20 cellular contexts compared by ENCODE assay signal in the genomic region with DNA sequence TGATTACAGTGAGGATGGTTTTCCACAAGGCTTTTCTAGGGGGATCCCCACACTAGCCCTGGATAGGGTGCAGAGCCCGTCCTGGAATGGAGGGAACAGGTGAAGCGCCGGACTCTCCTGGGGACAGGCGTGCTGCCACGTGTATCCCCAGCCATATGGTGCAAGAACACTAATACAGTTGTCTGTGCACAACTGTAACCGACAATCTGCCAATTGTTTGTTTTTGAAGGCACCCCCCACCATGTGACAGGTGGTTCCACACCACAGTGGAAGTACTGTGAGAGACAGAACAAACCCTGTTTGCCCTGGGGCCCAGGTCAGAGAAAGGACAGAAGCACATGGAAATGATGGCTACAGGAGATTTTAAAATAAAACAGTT. TPM values are rescaled to one million over a fixed set of nuclear protein-coding genes. Genes with fewer than 3 reads are reported as not detected.
"Had no signal": no experiment of that assay in that cellular context is flagged by ENCODE, and none has a peak within 500 bp of the region (broad histone marks: within the 10 kb centered on the region; RNA-seq: fewer than 3 reads in every experiment).

No MANE protein-coding gene starts in this region.

- H3K9me3 ChIP-seq: body of pancreas, colonic mucosa, mucosa of descending colon, neutrophil, transverse colon had no signal

- ATAC-seq: activated T-cell treated with anti-CD3 and anti-CD28 coated beads, Interleukin-2, amount 50 U/mL, for 72 hours; body of pancreas; esophagus mucosa; left ventricle myocardium superior; mucosa of descending colon; naive thymus-derived CD4-positive, alpha-beta T cell; stimulated activated naive CD8-positive, alpha-beta T cell treated with anti-CD3 and anti-CD28 coated beads, Interleukin-15, Interleukin-2, amounts not matched to agents 100 U/mL and 50 U/mL, for 24 hours had no signal

- H3K27me3 ChIP-seq: body of pancreas, colonic mucosa, neutrophil, transverse colon had no signal

- DNase-seq: activated CD4-positive, alpha-beta T cell treated with anti-CD3 and anti-CD28 coated beads, Interleukin-2, amount 10 ng/mL, durations not matched to agents 24 days and 14 days; activated CD4-positive, CD25-positive, alpha-beta regulatory T cell; activated CD8-positive, alpha-beta memory T cell treated with anti-CD3 and anti-CD28 coated beads, Interleukin-2, amount 50 U/mL, for 48 hours; activated gamma-delta T cell treated with Interleukin-2 at 50 U/mL for 16 hours; activated T-cell treated with anti-CD3 and anti-CD28 coated beads, Interleukin-2, amount 50 U/mL, for 72 hours; amniotic stem cell; body of pancreas; central memory CD4-positive, alpha-beta T cell; colonic mucosa; left ventricle myocardium superior; mucosa of descending colon; naive thymus-derived CD4-positive, alpha-beta T cell; retina; small intestine; stimulated activated CD4-positive, alpha-beta T cell treated with anti-CD3 and anti-CD28 coated beads, Interleukin-4, amount 100 ng/mL, for 4 hours; stimulated activated CD8-positive, alpha-beta memory T cell treated with anti-CD3 and anti-CD28 coated beads, Interleukin-4, amount 100 ng/mL, for 48 hours; stimulated activated naive CD8-positive, alpha-beta T cell treated with anti-CD3 and anti-CD28 coated beads, Interleukin-15, Interleukin-2, amounts not matched to agents 100 U/mL and 50 U/mL, for 24 hours; transverse colon had no signal

- H3K4me3 ChIP-seq: body of pancreas, colonic mucosa, mucosa of descending colon, transverse colon had no signal

- H3K36me3 ChIP-seq: colonic mucosa, neutrophil, transverse colon had no signal

- H3K4me1 ChIP-seq: body of pancreas, colonic mucosa, transverse colon had no signal

- H3K27ac ChIP-seq: body of pancreas, colonic mucosa, neutrophil, transverse colon had no signal

RNA-seq across cellular contexts. Expression of a gene that starts 52.9 kb away (rescaled TPM):
- polyA plus RNA-seq: naive thymus-derived CD4-positive, alpha-beta T cell had no signal
